Comparison of ENCODE assay signal across 8 cellular contexts in the genomic region with DNA sequence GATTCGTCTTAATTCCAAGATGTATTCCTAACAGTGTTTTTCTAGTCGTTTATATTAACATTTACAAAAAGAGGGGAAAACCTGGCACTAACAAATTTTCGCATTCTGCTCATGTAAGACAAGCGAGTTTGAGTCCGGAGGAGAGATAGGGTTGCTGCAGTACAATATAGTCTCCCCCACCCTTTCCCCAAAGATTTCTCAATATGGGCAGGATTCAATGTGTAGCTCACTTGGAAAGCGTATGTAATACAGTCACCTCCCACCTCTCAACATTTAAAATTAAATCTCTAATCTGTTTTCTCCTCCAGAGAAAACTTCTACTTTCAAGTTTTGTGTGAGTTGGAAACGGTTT. TPM values are rescaled to one million over a fixed set of nuclear protein-coding genes. Genes with fewer than 3 reads are reported as not detected.
DNase-seq lines count a peak whose midpoint lies in the region; ATAC-seq and TF ChIP-seq lines count a peak whose summit lies in the region.

No MANE protein-coding gene starts in this region.

- H3K4me3 ChIP-seq in epithelial cell of esophagus (ENCODE audit: low read length), result peak overlapping the region; percentile 68

- no peak for TF ChIP-seq CTCF in epithelial cell of esophagus (IDR thresholded peaks at IDR 0.05; ENCODE audit: insufficient read depth, low read depth, low read length, missing control alignments)

- ATAC-seq in SK-N-SH treated with all-trans-retinoic acid at 6 μM for 48 hours, result peak; percentile 47
- no peak for ATAC-seq in GM18907 (IDR thresholded peaks at IDR 0.05; ENCODE audit: unreplicated experiment)
- ATAC-seq in GM21515 (IDR thresholded peaks at IDR 0.05; ENCODE audit: unreplicated experiment), result no peak

- peak; percentile 57 for DNase-seq in DMS53 (lab: John Stamatoyannopoulos, UW)
- no peak for DNase-seq in DMS53 treated with DMSO at 0.1 percent for 48 hours (lab: John Stamatoyannopoulos, UW; ENCODE audit: unreplicated experiment)
- DNase-seq in epithelial cell of esophagus (ENCODE audit: low read depth), result peak; percentile 65
- peak; percentile 40 for DNase-seq in myocyte (ENCODE audit: low read depth)
- DNase-seq in activated effector memory CD4-positive, alpha-beta T cell treated with Interleukin-2 at 50 U/mL for 16 hours, result no peak

TF ChIP-seq in SK-N-SH treated with all-trans-retinoic acid at 6 μM for 48 hours, 23 proteins besides CTCF, POLR2A, EP300 and RAD21:
- TF ChIP-seq, protein P1, sequence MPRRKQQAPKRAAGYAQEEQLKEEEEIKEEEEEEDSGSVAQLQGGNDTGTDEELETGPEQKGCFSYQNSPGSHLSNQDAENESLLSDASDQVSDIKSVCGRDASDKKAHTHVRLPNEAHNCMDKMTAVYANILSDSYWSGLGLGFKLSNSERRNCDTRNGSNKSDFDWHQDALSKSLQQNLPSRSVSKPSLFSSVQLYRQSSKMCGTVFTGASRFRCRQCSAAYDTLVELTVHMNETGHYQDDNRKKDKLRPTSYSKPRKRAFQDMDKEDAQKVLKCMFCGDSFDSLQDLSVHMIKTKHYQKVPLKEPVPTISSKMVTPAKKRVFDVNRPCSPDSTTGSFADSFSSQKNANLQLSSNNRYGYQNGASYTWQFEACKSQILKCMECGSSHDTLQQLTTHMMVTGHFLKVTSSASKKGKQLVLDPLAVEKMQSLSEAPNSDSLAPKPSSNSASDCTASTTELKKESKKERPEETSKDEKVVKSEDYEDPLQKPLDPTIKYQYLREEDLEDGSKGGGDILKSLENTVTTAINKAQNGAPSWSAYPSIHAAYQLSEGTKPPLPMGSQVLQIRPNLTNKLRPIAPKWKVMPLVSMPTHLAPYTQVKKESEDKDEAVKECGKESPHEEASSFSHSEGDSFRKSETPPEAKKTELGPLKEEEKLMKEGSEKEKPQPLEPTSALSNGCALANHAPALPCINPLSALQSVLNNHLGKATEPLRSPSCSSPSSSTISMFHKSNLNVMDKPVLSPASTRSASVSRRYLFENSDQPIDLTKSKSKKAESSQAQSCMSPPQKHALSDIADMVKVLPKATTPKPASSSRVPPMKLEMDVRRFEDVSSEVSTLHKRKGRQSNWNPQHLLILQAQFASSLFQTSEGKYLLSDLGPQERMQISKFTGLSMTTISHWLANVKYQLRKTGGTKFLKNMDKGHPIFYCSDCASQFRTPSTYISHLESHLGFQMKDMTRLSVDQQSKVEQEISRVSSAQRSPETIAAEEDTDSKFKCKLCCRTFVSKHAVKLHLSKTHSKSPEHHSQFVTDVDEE (CRISPR knock-in tag; IDR thresholded peaks at IDR 0.05), result no peak
- TF ChIP-seq ZNF565 (CRISPR knock-in tag; conservative IDR thresholded peaks at IDR 0.05; ENCODE audit: low read depth), result no peak
- no peak for TF ChIP-seq RARB (CRISPR knock-in tag; IDR thresholded peaks at IDR 0.05)
- TF ChIP-seq, protein P2, sequence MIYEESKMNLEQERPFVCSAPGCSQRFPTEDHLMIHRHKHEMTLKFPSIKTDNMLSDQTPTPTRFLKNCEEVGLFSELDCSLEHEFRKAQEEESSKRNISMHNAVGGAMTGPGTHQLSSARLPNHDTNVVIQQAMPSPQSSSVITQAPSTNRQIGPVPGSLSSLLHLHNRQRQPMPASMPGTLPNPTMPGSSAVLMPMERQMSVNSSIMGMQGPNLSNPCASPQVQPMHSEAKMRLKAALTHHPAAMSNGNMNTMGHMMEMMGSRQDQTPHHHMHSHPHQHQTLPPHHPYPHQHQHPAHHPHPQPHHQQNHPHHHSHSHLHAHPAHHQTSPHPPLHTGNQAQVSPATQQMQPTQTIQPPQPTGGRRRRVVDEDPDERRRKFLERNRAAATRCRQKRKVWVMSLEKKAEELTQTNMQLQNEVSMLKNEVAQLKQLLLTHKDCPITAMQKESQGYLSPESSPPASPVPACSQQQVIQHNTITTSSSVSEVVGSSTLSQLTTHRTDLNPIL (CRISPR knock-in tag; IDR thresholded peaks at IDR 0.05; ENCODE audit: low read depth), result no peak
- TF ChIP-seq, protein P3, sequence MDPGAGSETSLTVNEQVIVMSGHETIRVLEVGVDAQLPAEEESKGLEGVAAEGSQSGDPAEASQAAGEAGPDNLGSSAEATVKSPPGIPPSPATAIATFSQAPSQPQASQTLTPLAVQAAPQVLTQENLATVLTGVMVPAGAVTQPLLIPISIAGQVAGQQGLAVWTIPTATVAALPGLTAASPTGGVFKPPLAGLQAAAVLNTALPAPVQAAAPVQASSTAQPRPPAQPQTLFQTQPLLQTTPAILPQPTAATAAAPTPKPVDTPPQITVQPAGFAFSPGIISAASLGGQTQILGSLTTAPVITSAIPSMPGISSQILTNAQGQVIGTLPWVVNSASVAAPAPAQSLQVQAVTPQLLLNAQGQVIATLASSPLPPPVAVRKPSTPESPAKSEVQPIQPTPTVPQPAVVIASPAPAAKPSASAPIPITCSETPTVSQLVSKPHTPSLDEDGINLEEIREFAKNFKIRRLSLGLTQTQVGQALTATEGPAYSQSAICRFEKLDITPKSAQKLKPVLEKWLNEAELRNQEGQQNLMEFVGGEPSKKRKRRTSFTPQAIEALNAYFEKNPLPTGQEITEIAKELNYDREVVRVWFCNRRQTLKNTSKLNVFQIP (CRISPR knock-in tag; IDR thresholded peaks at IDR 0.05; ENCODE audit: borderline replicate concordance, low read depth), result no peak
- no peak for TF ChIP-seq GLIS3 (CRISPR knock-in tag; IDR thresholded peaks at IDR 0.05)
- TF ChIP-seq ARNTL (CRISPR knock-in tag; IDR thresholded peaks at IDR 0.05; ENCODE audit: borderline replicate concordance, low read depth), result no peak
- no peak for TF ChIP-seq SNAI2 (CRISPR knock-in tag; IDR thresholded peaks at IDR 0.05)
- no peak for TF ChIP-seq ZFP3 (CRISPR knock-in tag; IDR thresholded peaks at IDR 0.05)
TF ChIP-seq in SK-N-SH treated with all-trans-retinoic acid at 6 μM for 48 hours: peak in this region for 0.

RNA-seq across cellular contexts. Expression of gene CMSS1, which starts 57.9 kb away (rescaled TPM):
- 27.2 and 28.4 TPM in 2 replicates for total RNA-seq in myocyte
- polyA plus RNA-seq in myocyte (2012), result 38.3 TPM

Comparison
In these comparisons a context has a peak if more than half of its experiments do, and no peak if none do; other contexts are left out.
1. DNase-seq: peak in DMS53 (single experiment), epithelial cell of esophagus (single experiment) and myocyte (single experiment); none in DMS53 treated with DMSO at 0.1 percent for 48 hours (single experiment) and activated effector memory CD4-positive, alpha-beta T cell treated with Interleukin-2 at 50 U/mL for 16 hours (single experiment).